Comparison of ENCODE assay signal across 8 cellular contexts in the genomic region with DNA sequence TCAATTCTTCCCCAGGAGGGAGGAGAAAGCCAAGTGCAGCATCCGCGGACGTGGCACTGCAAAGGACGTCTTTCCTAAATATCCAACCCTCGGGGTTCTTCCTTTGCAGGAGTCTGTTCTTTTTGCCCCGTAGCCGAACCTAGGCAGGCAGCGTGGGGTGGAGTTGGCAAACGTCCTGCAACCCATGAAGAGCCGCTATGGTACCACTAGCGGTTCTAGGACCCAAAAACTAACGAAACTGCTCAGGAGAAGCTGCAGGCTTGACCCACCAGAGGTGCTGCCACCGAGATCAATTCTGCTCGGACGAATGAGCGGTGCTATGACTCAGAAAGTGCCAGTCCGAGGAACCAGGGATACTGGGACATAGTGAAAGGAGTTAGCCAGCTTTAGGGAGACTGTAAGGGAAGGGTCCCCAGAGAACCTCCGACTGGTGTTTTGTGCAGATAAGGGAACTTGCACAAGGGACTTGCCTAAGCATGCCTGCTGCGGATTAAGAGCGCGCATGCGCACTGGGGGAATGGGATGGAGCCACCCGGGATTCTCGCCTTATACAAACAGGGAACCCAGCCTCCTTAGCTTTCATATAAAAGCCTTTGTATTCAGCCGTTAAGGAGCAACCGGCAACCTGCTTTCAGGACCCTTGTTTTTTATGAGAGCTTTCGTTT. TPM values are rescaled to one million over a fixed set of nuclear protein-coding genes. Genes with fewer than 3 reads are reported as not detected.
DNase-seq lines count a peak whose midpoint lies in the region; ATAC-seq and TF ChIP-seq lines count a peak whose summit lies in the region.

No MANE protein-coding gene starts in this region.

- intact Hi-C loops in ovary (cut with DNase I), result loop anchor here in 1 of 4 donors (5.0 kb wide), 1 partner anchor 35 kb away; the partner anchor contains the start of gene ANXA2R

- H3K27ac ChIP-seq in HEK293 (ENCODE audit: extremely low read depth, low read depth, low read length) (peak overlapping the region; percentile 75), SK-N-SH (ENCODE audit: low read depth in 2 of 2, low read length in 1 of 2) (peak overlapping the region; percentile 83 to 90), cardiac muscle cell (no peak overlapping the region), ovary (peak overlapping the region; percentile 1 to 82), upper lobe of left lung (peak overlapping the region; percentile 89 to 97 (median 93))

- peak; percentile 37 to 42 for ATAC-seq in activated naive CD4-positive, alpha-beta T cell treated with anti-CD3 and anti-CD28 coated beads, Interleukin-2, amount 50 U/mL, for 72 hours
- peak; percentile 81 to 83 for ATAC-seq in upper lobe of left lung (ENCODE audit: low FRiP score in 2 of 2)

- H3K79me2 ChIP-seq in SK-N-SH (ENCODE audit: insufficient read depth), result no peaks in the 10 kb centered on the region

- H3K4me1 ChIP-seq in HEK293 (ENCODE audit: control insufficient read depth, insufficient read depth, low read length) (peaks cover 3% of the 10 kb centered on the region; the same call in 1 of the 2 replicates), SK-N-SH (ENCODE audit: control insufficient read depth in 1 of 2, insufficient read depth in 2 of 2, low read depth in 1 of 2, low read length in 1 of 2) (peaks cover 0 to 4% of the 10 kb centered on the region in 2 experiments; a peak in 1 of 4 replicates), cardiac muscle cell (ENCODE audit: low read depth) (no peaks in the 10 kb centered on the region), ovary (ENCODE audit: insufficient read depth) (peaks cover 2% of the 10 kb centered on the region), upper lobe of left lung (peaks cover 6 to 20% (median 10%) of the 10 kb centered on the region in 4 donors)

- CTCF ChIA-PET in HEK293 (lab: Yijun Ruan, JAX), result interaction anchor here (1.0 to 3.2 kb wide), 4 partner anchors 12 to 99 kb away, joined by 3 to 14 read pairs (median 4); no protein-coding TSS in a partner anchor
- CTCF ChIA-PET in SK-N-SH (lab: Yijun Ruan, JAX), result interaction anchor here (0.8 to 2.0 kb wide), 7 partner anchors 12 to 596 kb away, joined by 3 to 12 read pairs (median 4); partner anchors contain the start of gene NNT

- H3K36me3 ChIP-seq in HEK293 (ENCODE audit: control insufficient read depth in 2 of 2, insufficient read depth in 1 of 2, low read length in 2 of 2) (no peaks in the 10 kb centered on the region), SK-N-SH (replicated peaks in 1 of 2; ENCODE audit: control insufficient read depth in 1 of 2, insufficient read depth in 2 of 2, low read length in 1 of 2) (no peaks in the 10 kb centered on the region), cardiac muscle cell (no peaks in the 10 kb centered on the region), ovary (no peaks in the 10 kb centered on the region), upper lobe of left lung (no peaks in the 10 kb centered on the region)

- H3F3A ChIP-seq in SK-N-SH (replicated peaks; ENCODE audit: insufficient read depth), result no peaks in the 10 kb centered on the region

- POLR2A ChIA-PET in HEK293 (lab: Yijun Ruan, JAX) (interaction anchor here (0.8 to 2.9 kb wide), 8 partner anchors 9 to 114 kb away, joined by 4 to 20 read pairs (median 7); partner anchors contain the start of gene ZNF131), SK-N-SH (lab: Yijun Ruan, JAX) (interaction anchor here (0.8 to 1.2 kb wide), 2 partner anchors 8 to 114 kb away, joined by 3 to 6 read pairs; no protein-coding TSS in a partner anchor)

- H3K9me3 Mint-ChIP-seq in activated naive CD4-positive, alpha-beta T cell treated with anti-CD3 and anti-CD28 coated beads, Interleukin-2, amount 50 U/mL, for 72 hours, result no peaks in the 10 kb centered on the region

- DNase-seq in DMS53 (lab: John Stamatoyannopoulos, UW) (peak; percentile 91), NCI-H1092 treated with DMSO at 0.1 percent for 48 hours (lab: John Stamatoyannopoulos, UW) (peak; percentile 93), SK-N-SH (peak; percentile 79), cardiac muscle cell (ENCODE audit: low read depth in 1 of 2, low spot score in 1 of 2) (peak; percentile 83 to 96), ovary (peak; percentile 76 to 86 (median 83)), upper lobe of left lung (peak; percentile 35 to 80)
- peak; percentile 73 to 85 for DNase-seq in activated naive CD4-positive, alpha-beta T cell treated with anti-CD3 and anti-CD28 coated beads, Interleukin-2, amount 50 U/mL, for 72 hours (ENCODE audit: low spot score in 2 of 2)

- TF ChIP-seq CTCF in HEK293 (tag by site-specific recombination; IDR thresholded peaks at IDR 0.05), result no peak
- TF ChIP-seq CTCF in SK-N-SH (IDR thresholded peaks at IDR 0.05), result no peak
- TF ChIP-seq CTCF in cardiac muscle cell (IDR thresholded peaks at IDR 0.05; ENCODE audit: low read depth, low read length), result no peak
- TF ChIP-seq CTCF in ovary (IDR thresholded peaks at IDR 0.05), result no peak
- peak in 1 of 6 experiments; percentile 7 for TF ChIP-seq CTCF in upper lobe of left lung (IDR thresholded peaks at IDR 0.05)

- H3K27me3 ChIP-seq in SK-N-SH (ENCODE audit: insufficient read depth), result no peaks in the 10 kb centered on the region; the same call in 1 of the 2 replicates
- H3K27me3 ChIP-seq in cardiac muscle cell, result peaks cover 69% of the 10 kb centered on the region
- no peaks in the 10 kb centered on the region for H3K27me3 ChIP-seq in ovary
- no peaks in the 10 kb centered on the region for H3K27me3 ChIP-seq in upper lobe of left lung

- TF ChIP-seq RAD21 in SK-N-SH (IDR thresholded peaks at IDR 0.05; ENCODE audit: low read length), result no peak

- no peak for TF ChIP-seq POLR2A in ovary (IDR thresholded peaks at IDR 0.05)
- TF ChIP-seq POLR2A in upper lobe of left lung (IDR thresholded peaks at IDR 0.05), result peak in 3 of 4 donors; percentile 9 to 53 (median 51)

- TF ChIP-seq EP300 in SK-N-SH (IDR thresholded peaks at IDR 0.05; ENCODE audit: borderline replicate concordance in 1 of 2, low read depth in 1 of 2, low read length in 1 of 2) (no peak), ovary (IDR thresholded peaks at IDR 0.05) (no peak), upper lobe of left lung (IDR thresholded peaks at IDR 0.05) (no peak)

- H3K9ac ChIP-seq in SK-N-SH, result peak overlapping the region; percentile 73

- H2AFZ ChIP-seq in SK-N-SH (ENCODE audit: low read depth), result peak overlapping the region; percentile 94

- peak overlapping the region; percentile 97 to 99 for H3K27ac Mint-ChIP-seq in activated naive CD4-positive, alpha-beta T cell treated with anti-CD3 and anti-CD28 coated beads, Interleukin-2, amount 50 U/mL, for 72 hours

- no peaks in the 10 kb centered on the region for H4K20me1 ChIP-seq in SK-N-SH (ENCODE audit: insufficient read depth)

- peak overlapping the region; percentile 50 for H3K4me3 ChIP-seq in HEK293 (ENCODE audit: low read depth, low read length)
- H3K4me3 ChIP-seq in SK-N-SH (ENCODE audit: low read depth in 2 of 2, low read length in 1 of 2), result peak overlapping the region; percentile 51 to 60
- H3K4me3 ChIP-seq in cardiac muscle cell, result peak overlapping the region; percentile 41
- peak overlapping the region; percentile 41 for H3K4me3 ChIP-seq in ovary
- H3K4me3 ChIP-seq in upper lobe of left lung, result peak overlapping the region; percentile 36 to 53 (median 48)

- H3K9me2 ChIP-seq in SK-N-SH, result no peaks in the 10 kb centered on the region

- H3K4me2 ChIP-seq in SK-N-SH, result peak overlapping the region; percentile 81

- no peaks in the 10 kb centered on the region for H3K9me3 ChIP-seq in HEK293 (ENCODE audit: control insufficient read depth, insufficient read depth, low read depth, low read length)
- no peaks in the 10 kb centered on the region for H3K9me3 ChIP-seq in SK-N-SH
- H3K9me3 ChIP-seq in cardiac muscle cell (ENCODE audit: low read depth), result no peaks in the 10 kb centered on the region
- no peaks in the 10 kb centered on the region for H3K9me3 ChIP-seq in ovary
- no peaks in the 10 kb centered on the region for H3K9me3 ChIP-seq in upper lobe of left lung

- H3K36me3 Mint-ChIP-seq in activated naive CD4-positive, alpha-beta T cell treated with anti-CD3 and anti-CD28 coated beads, Interleukin-2, amount 50 U/mL, for 72 hours, result peaks cover 0 to 7% of the 10 kb centered on the region in 2 donors

- WGBS in SK-N-SH (ENCODE audit: low lambda C conversion rate), result 9% methylated on average over 22 of the region's 27 CpGs
- WGBS in ovary, 3 donors, result 5 to 8% (median 6%) methylated on average over 27 of the region's 27 CpGs
- WGBS in upper lobe of left lung, 2 donors, result 3 to 4% methylated on average over 22 to 27 of the region's 27 CpGs

TF ChIP-seq in HEK293, 187 proteins besides CTCF, POLR2A, EP300 and RAD21 (continues in another document):
- TF ChIP-seq ZBTB20 (tag by site-specific recombination; IDR thresholded peaks at IDR 0.05), result 0 out of 2 replicates have a peak, but pooled peaks have one; percentile 22
- TF ChIP-seq TRIM28 (IDR thresholded peaks at IDR 0.05; ENCODE audit: borderline replicate concordance, low read length), result no peak
- TF ChIP-seq ZNF747 (tag by site-specific recombination; IDR thresholded peaks at IDR 0.05), result no peak
- peak; percentile 95 for TF ChIP-seq ZNF558 (tag by site-specific recombination; IDR thresholded peaks at IDR 0.05)

TF ChIP-seq in SK-N-SH, 30 proteins besides CTCF, POLR2A, EP300 and RAD21 (continues in another document):
- no peak for TF ChIP-seq USF2 (IDR thresholded peaks at IDR 0.05; ENCODE audit: borderline replicate concordance, low read depth, low read length)

RNA-seq across cellular contexts. Expression of gene ANXA2R, which starts 32.7 kb away (rescaled TPM):
- polyA plus RNA-seq in SK-N-SH (2012; rRNA removed) (1.7 and 1.9 TPM in 2 replicates), cardiac muscle cell (0.43 and 0.46 TPM in 2 replicates), ovary (1 to 10 TPM; 1.2 to 1.6 TPM)
- 0.88 and 1.4 TPM in 2 replicates for polyA plus RNA-seq in SK-N-SH (2012; cell fraction: cytosol; rRNA removed)
- polyA plus RNA-seq in SK-N-SH (2012; cell fraction: nucleus; rRNA removed), result 3.7 and 5.4 TPM in 2 replicates
- 1 to 10 TPM; 5.3 to 8.4 TPM for total RNA-seq in activated naive CD4-positive, alpha-beta T cell treated with anti-CD3 and anti-CD28 coated beads, Interleukin-2, amount 50 U/mL, for 72 hours
- total RNA-seq in cardiac muscle cell (0.32 and 0.63 TPM in 2 replicates), ovary (1 to 10 TPM; 1.1 to 2.7 (median 1.7) TPM), upper lobe of left lung (10 to 100 TPM in 1 of 6 donors, 1 to 10 TPM in 5; 2.0 to 25.1 (median 4.3) TPM)
